1 cellular context compared by ENCODE assay signal in genomic region chr17:64776720-64777412, GRCh38.
TF ChIP-seq lines count a peak whose summit lies in the region.

No MANE protein-coding gene starts in this region.

TF ChIP-seq in HepG2, 621 proteins besides CTCF, POLR2A, EP300 and RAD21 (continued from another document and continues in another):
- TF ChIP-seq, protein P1, sequence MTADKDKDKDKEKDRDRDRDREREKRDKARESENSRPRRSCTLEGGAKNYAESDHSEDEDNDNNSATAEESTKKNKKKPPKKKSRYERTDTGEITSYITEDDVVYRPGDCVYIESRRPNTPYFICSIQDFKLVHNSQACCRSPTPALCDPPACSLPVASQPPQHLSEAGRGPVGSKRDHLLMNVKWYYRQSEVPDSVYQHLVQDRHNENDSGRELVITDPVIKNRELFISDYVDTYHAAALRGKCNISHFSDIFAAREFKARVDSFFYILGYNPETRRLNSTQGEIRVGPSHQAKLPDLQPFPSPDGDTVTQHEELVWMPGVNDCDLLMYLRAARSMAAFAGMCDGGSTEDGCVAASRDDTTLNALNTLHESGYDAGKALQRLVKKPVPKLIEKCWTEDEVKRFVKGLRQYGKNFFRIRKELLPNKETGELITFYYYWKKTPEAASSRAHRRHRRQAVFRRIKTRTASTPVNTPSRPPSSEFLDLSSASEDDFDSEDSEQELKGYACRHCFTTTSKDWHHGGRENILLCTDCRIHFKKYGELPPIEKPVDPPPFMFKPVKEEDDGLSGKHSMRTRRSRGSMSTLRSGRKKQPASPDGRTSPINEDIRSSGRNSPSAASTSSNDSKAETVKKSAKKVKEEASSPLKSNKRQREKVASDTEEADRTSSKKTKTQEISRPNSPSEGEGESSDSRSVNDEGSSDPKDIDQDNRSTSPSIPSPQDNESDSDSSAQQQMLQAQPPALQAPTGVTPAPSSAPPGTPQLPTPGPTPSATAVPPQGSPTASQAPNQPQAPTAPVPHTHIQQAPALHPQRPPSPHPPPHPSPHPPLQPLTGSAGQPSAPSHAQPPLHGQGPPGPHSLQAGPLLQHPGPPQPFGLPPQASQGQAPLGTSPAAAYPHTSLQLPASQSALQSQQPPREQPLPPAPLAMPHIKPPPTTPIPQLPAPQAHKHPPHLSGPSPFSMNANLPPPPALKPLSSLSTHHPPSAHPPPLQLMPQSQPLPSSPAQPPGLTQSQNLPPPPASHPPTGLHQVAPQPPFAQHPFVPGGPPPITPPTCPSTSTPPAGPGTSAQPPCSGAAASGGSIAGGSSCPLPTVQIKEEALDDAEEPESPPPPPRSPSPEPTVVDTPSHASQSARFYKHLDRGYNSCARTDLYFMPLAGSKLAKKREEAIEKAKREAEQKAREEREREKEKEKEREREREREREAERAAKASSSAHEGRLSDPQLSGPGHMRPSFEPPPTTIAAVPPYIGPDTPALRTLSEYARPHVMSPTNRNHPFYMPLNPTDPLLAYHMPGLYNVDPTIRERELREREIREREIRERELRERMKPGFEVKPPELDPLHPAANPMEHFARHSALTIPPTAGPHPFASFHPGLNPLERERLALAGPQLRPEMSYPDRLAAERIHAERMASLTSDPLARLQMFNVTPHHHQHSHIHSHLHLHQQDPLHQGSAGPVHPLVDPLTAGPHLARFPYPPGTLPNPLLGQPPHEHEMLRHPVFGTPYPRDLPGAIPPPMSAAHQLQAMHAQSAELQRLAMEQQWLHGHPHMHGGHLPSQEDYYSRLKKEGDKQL (CRISPR knock-in tag; IDR thresholded peaks at IDR 0.05; ENCODE audit: low read depth), result peak; percentile 50; the same call in 1 of the 2 replicates
- peak; percentile 58; the same call in 1 of the 2 replicates for TF ChIP-seq HMG20A (CRISPR knock-in tag; IDR thresholded peaks at IDR 0.05; ENCODE audit: borderline replicate concordance)
- 0 out of 2 replicates have a peak, but pooled peaks have one; percentile 8 for TF ChIP-seq ZNF224 (CRISPR knock-in tag; IDR thresholded peaks at IDR 0.05)
- TF ChIP-seq TARDBP (CRISPR knock-in tag; IDR thresholded peaks at IDR 0.05), result peak; percentile 61; the same call in 1 of the 2 replicates
- peak; percentile 31; the same call in 1 of the 2 replicates for TF ChIP-seq TBX3 (IDR thresholded peaks at IDR 0.05; ENCODE audit: borderline replicate concordance)
- TF ChIP-seq NFYC (CRISPR knock-in tag; IDR thresholded peaks at IDR 0.05), result peak; percentile 44; the same call in 1 of the 2 replicates
- peak; percentile 73 for TF ChIP-seq NR2C2 (CRISPR knock-in tag; IDR thresholded peaks at IDR 0.05; ENCODE audit: borderline replicate concordance)
- TF ChIP-seq, protein P2, sequence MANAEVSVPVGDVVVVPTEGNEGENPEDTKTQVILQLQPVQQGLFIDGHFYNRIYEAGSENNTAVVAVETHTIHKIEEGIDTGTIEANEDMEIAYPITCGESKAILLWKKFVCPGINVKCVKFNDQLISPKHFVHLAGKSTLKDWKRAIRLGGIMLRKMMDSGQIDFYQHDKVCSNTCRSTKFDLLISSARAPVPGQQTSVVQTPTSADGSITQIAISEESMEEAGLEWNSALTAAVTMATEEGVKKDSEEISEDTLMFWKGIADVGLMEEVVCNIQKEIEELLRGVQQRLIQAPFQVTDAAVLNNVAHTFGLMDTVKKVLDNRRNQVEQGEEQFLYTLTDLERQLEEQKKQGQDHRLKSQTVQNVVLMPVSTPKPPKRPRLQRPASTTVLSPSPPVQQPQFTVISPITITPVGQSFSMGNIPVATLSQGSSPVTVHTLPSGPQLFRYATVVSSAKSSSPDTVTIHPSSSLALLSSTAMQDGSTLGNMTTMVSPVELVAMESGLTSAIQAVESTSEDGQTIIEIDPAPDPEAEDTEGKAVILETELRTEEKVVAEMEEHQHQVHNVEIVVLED (CRISPR knock-in tag; IDR thresholded peaks at IDR 0.05; ENCODE audit: borderline replicate concordance), result peak; percentile 60; the same call in 1 of the 2 replicates
- TF ChIP-seq ZNF772 (CRISPR knock-in tag; IDR thresholded peaks at IDR 0.05), result peak; percentile 98
- TF ChIP-seq RXRA (CRISPR knock-in tag; IDR thresholded peaks at IDR 0.05), result peak; percentile 75; the same call in 1 of the 2 replicates
- peak; percentile 63 for TF ChIP-seq ETV5 (CRISPR knock-in tag; IDR thresholded peaks at IDR 0.05; ENCODE audit: borderline replicate concordance)
- peak; percentile 72; the same call in 1 of the 2 replicates for TF ChIP-seq ZMYM4 (CRISPR knock-in tag; IDR thresholded peaks at IDR 0.05)
- TF ChIP-seq ZFP1 (CRISPR knock-in tag; IDR thresholded peaks at IDR 0.05), result peak; percentile 88; the same call in 1 of the 2 replicates
- peak; percentile 79; the same call in 1 of the 2 replicates for TF ChIP-seq HOXA5 (CRISPR knock-in tag; IDR thresholded peaks at IDR 0.05)
- TF ChIP-seq, protein P3, sequence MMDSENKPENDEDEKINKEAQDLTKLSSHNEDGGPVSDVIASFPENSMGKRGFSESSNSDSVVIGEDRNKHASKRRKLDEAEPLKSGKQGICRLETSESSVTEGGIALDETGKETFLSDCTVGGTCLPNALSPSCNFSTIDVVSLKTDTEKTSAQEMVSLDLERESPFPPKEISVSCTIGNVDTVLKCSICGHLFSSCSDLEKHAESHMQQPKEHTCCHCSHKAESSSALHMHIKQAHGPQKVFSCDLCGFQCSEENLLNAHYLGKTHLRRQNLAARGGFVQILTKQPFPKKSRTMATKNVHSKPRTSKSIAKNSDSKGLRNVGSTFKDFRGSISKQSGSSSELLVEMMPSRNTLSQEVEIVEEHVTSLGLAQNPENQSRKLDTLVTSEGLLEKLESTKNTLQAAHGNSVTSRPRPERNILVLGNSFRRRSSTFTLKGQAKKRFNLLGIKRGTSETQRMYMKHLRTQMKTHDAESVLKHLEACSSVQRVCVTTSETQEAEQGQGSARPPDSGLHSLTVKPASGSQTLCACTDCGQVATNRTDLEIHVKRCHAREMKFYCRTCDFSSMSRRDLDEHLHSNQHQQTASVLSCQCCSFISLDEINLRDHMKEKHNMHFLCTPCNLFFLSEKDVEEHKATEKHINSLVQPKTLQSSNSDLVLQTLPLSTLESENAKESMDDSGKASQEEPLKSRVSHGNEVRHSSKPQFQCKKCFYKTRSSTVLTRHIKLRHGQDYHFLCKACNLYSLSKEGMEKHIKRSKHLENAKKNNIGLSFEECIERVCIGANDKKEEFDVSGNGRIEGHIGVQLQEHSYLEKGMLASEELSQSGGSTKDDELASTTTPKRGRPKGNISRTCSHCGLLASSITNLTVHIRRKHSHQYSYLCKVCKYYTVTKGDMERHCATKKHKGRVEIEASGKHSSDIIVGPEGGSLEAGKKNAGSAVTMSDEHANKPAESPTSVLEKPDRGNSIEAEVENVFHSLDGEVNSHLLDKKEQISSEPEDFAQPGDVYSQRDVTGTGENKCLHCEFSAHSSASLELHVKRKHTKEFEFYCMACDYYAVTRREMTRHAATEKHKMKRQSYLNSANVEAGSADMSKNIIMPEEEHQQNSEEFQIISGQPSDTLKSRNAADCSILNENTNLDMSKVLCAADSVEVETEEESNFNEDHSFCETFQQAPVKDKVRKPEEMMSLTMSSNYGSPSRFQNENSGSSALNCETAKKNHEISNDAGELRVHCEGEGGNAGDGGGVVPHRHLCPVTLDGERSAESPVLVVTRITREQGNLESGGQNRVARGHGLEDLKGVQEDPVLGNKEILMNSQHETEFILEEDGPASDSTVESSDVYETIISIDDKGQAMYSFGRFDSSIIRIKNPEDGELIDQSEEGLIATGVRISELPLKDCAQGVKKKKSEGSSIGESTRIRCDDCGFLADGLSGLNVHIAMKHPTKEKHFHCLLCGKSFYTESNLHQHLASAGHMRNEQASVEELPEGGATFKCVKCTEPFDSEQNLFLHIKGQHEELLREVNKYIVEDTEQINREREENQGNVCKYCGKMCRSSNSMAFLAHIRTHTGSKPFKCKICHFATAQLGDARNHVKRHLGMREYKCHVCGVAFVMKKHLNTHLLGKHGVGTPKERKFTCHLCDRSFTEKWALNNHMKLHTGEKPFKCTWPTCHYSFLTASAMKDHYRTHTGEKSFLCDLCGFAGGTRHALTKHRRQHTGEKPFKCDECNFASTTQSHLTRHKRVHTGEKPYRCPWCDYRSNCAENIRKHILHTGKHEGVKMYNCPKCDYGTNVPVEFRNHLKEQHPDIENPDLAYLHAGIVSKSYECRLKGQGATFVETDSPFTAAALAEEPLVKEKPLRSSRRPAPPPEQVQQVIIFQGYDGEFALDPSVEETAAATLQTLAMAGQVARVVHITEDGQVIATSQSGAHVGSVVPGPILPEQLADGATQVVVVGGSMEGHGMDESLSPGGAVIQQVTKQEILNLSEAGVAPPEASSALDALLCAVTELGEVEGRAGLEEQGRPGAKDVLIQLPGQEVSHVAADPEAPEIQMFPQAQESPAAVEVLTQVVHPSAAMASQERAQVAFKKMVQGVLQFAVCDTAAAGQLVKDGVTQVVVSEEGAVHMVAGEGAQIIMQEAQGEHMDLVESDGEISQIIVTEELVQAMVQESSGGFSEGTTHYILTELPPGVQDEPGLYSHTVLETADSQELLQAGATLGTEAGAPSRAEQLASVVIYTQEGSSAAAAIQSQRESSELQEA (CRISPR knock-in tag; IDR thresholded peaks at IDR 0.05; ENCODE audit: not compliant biosample characterization), result peak; percentile 75
- peak; percentile 36; the same call in 1 of the 2 replicates for TF ChIP-seq ZNF460 (CRISPR knock-in tag; IDR thresholded peaks at IDR 0.05; ENCODE audit: borderline replicate concordance)
- TF ChIP-seq CHCHD3 (CRISPR knock-in tag; IDR thresholded peaks at IDR 0.05), result peak; percentile 81
- TF ChIP-seq, protein P4, sequence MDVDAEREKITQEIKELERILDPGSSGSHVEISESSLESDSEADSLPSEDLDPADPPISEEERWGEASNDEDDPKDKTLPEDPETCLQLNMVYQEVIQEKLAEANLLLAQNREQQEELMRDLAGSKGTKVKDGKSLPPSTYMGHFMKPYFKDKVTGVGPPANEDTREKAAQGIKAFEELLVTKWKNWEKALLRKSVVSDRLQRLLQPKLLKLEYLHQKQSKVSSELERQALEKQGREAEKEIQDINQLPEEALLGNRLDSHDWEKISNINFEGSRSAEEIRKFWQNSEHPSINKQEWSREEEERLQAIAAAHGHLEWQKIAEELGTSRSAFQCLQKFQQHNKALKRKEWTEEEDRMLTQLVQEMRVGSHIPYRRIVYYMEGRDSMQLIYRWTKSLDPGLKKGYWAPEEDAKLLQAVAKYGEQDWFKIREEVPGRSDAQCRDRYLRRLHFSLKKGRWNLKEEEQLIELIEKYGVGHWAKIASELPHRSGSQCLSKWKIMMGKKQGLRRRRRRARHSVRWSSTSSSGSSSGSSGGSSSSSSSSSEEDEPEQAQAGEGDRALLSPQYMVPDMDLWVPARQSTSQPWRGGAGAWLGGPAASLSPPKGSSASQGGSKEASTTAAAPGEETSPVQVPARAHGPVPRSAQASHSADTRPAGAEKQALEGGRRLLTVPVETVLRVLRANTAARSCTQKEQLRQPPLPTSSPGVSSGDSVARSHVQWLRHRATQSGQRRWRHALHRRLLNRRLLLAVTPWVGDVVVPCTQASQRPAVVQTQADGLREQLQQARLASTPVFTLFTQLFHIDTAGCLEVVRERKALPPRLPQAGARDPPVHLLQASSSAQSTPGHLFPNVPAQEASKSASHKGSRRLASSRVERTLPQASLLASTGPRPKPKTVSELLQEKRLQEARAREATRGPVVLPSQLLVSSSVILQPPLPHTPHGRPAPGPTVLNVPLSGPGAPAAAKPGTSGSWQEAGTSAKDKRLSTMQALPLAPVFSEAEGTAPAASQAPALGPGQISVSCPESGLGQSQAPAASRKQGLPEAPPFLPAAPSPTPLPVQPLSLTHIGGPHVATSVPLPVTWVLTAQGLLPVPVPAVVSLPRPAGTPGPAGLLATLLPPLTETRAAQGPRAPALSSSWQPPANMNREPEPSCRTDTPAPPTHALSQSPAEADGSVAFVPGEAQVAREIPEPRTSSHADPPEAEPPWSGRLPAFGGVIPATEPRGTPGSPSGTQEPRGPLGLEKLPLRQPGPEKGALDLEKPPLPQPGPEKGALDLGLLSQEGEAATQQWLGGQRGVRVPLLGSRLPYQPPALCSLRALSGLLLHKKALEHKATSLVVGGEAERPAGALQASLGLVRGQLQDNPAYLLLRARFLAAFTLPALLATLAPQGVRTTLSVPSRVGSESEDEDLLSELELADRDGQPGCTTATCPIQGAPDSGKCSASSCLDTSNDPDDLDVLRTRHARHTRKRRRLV (CRISPR knock-in tag; IDR thresholded peaks at IDR 0.05), result 0 out of 2 replicates have a peak, but pooled peaks have one; percentile 53
- peak; percentile 67 for TF ChIP-seq FOXA3 (CRISPR knock-in tag; IDR thresholded peaks at IDR 0.05)
- TF ChIP-seq ZFY (CRISPR knock-in tag; IDR thresholded peaks at IDR 0.05), result peak; percentile 51; the same call in 1 of the 2 replicates
- TF ChIP-seq ZNF746 (CRISPR knock-in tag; IDR thresholded peaks at IDR 0.05), result peak; percentile 53; the same call in 1 of the 2 replicates
- peak; percentile 86; the same call in 1 of the 2 replicates for TF ChIP-seq YEATS2 (CRISPR knock-in tag; IDR thresholded peaks at IDR 0.05; ENCODE audit: borderline replicate concordance)
- peak; percentile 90 for TF ChIP-seq SALL1 (CRISPR knock-in tag; IDR thresholded peaks at IDR 0.05)
- TF ChIP-seq FOXO4 (CRISPR knock-in tag; conservative IDR thresholded peaks at IDR 0.05), result 0 out of 2 replicates have a peak, but pooled peaks have one; percentile 85
- peak; percentile 84; the same call in 1 of the 2 replicates for TF ChIP-seq ZFP36L1 (CRISPR knock-in tag; IDR thresholded peaks at IDR 0.05)
- TF ChIP-seq KDM1A (CRISPR knock-in tag; IDR thresholded peaks at IDR 0.05), result peak; percentile 75; the same call in 1 of the 2 replicates
- peak; percentile 48; the same call in 1 of the 2 replicates for TF ChIP-seq SETDB1 (CRISPR knock-in tag; IDR thresholded peaks at IDR 0.05; ENCODE audit: borderline replicate concordance)
- peak; percentile 97; the same call in 1 of the 2 replicates for TF ChIP-seq ZNF580 (CRISPR knock-in tag; IDR thresholded peaks at IDR 0.05; ENCODE audit: borderline replicate concordance, low read depth)
- TF ChIP-seq CCDC6 (CRISPR knock-in tag; IDR thresholded peaks at IDR 0.05), result peak; percentile 99
- peak; percentile 68 for TF ChIP-seq YY1 (IDR thresholded peaks at IDR 0.05; ENCODE audit: insufficient read depth, insufficient replicate concordance, low read depth, low read length)
- peak; percentile 84; the same call in 1 of the 2 replicates for TF ChIP-seq REPIN1 (CRISPR knock-in tag; IDR thresholded peaks at IDR 0.05; ENCODE audit: borderline replicate concordance, low read depth)
- 0 out of 2 replicates have a peak, but pooled peaks have one; percentile 55 for TF ChIP-seq NCOR1 (IDR thresholded peaks at IDR 0.05; ENCODE audit: borderline replicate concordance, low read length)
- peak; percentile 94 for TF ChIP-seq ZNF552 (CRISPR knock-in tag; IDR thresholded peaks at IDR 0.05; ENCODE audit: borderline replicate concordance)
- TF ChIP-seq SRY (CRISPR knock-in tag; IDR thresholded peaks at IDR 0.05), result peak; percentile 11; the same call in 1 of the 2 replicates
- 0 out of 2 replicates have a peak, but pooled peaks have one; percentile 30 for TF ChIP-seq EEA1 (CRISPR knock-in tag; IDR thresholded peaks at IDR 0.05; ENCODE audit: borderline replicate concordance)
